Comparison of ENCODE assay signal across 9 cellular contexts in the genomic region with DNA sequence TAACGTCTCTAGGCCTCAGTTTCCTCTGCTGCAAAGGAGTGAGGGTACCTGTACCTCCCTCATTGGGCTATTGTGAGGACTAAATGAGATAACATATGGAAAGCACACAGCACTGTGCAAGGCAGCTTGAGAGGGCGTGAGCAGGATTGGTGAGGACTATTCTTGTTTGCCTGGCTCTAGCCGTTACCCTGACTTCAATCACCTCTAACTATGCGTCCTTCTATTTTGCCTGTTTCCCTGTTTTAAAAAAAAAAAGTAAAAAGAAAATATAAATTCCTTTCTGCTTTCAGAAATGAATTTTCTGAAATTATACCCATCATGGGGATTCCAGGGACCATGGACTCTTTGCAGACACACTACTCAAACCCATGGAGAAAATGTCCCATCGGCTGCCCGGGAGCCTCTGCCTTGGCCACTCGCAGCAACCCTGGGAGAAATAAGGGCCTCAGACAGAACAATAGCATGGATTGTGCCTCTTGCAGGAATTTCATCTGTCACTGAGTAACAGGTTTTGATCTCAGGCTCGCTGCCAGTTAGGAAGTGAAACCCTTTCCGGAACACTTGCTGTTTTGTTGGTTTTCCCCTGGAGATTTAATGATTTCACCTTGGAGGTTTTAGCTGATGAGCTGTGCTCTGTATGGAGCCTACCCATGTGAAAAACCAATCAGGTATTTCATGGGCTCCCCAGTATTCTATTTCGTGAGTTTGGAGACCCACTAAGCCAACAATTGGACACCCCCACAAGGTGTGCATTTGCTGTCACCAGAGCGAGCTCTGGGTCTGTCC. TPM values are rescaled to one million over a fixed set of nuclear protein-coding genes. Genes with fewer than 3 reads are reported as not detected.
A peak's percentile ranks its signal among the peaks of the same experiment; 100 is the strongest.
DNase-seq lines count a peak whose midpoint lies in the region; ATAC-seq and TF ChIP-seq lines count a peak whose summit lies in the region.
"Had no signal": no experiment of that assay in that cellular context is flagged by ENCODE, and none has a peak within 500 bp of the region (broad histone marks: within the 10 kb centered on the region; RNA-seq: fewer than 3 reads in every experiment).

No MANE protein-coding gene starts in this region.

- peaks cover 18% of the 10 kb centered on the region for H3K4me1 Mint-ChIP-seq in activated CD4-positive, alpha-beta T cell treated with anti-CD3 and anti-CD28 coated beads for 36 hours

- H3K27me3 ChIP-seq in subcutaneous abdominal adipose tissue (ENCODE audit: control insufficient read depth in 5 of 5, insufficient read depth in 4 of 5, low read length in 5 of 5), result peaks cover 0 to 2% (median 0%) of the 10 kb centered on the region in 5 donors

- H3K27me3 Mint-ChIP-seq in activated CD4-positive, alpha-beta T cell treated with anti-CD3 and anti-CD28 coated beads for 36 hours, result peaks cover 12% of the 10 kb centered on the region

- TF ChIP-seq CTCF in RWPE1 (conservative IDR thresholded peaks at IDR 0.05; ENCODE audit: low read depth), result no peak

- CTCF ChIA-PET in RWPE1 (lab: Yijun Ruan, JAX), result interaction anchor here (0.7 kb wide), 1 partner anchor 105 kb away, joined by 3 read pairs; no protein-coding TSS in a partner anchor
- CTCF ChIA-PET in activated CD4-positive, alpha-beta T cell treated with anti-CD3 and anti-CD28 coated beads for 36 hours (lab: Charles Lee), result interaction anchor here (1.0 to 1.2 kb wide), 2 partner anchors 11 to 30 kb away, joined by 3 read pairs; no protein-coding TSS in a partner anchor

- H3K27ac ChIP-seq in RWPE1 (peak overlapping the region; percentile 50), subcutaneous abdominal adipose tissue (ENCODE audit: low read depth, low read length) (peak overlapping the region; percentile 81)

- H3K4me3 ChIP-seq in subcutaneous abdominal adipose tissue (ENCODE audit: low read depth in 1 of 5, low read length in 5 of 5), result peak overlapping the region in 1 of 5 donors; percentile 2

- H3K27ac Mint-ChIP-seq in activated CD4-positive, alpha-beta T cell treated with anti-CD3 and anti-CD28 coated beads for 36 hours, result no peak overlapping the region

- H3K36me3 Mint-ChIP-seq in activated CD4-positive, alpha-beta T cell treated with anti-CD3 and anti-CD28 coated beads for 36 hours (ENCODE audit: low read depth), result no peaks in the 10 kb centered on the region

- H3K9me3 ChIP-seq in subcutaneous abdominal adipose tissue (ENCODE audit: control insufficient read depth in 5 of 5, low read length in 5 of 5), result no peaks in the 10 kb centered on the region

- POLR2A ChIA-PET in RWPE1 (lab: Yijun Ruan, JAX; ENCODE audit: low non-redundant PET), result no interaction called here
- POLR2A ChIA-PET in activated CD4-positive, alpha-beta T cell treated with anti-CD3 and anti-CD28 coated beads for 36 hours (lab: Charles Lee), result no interaction called here

- no peak overlapping the region for H3K4me3 Mint-ChIP-seq in activated CD4-positive, alpha-beta T cell treated with anti-CD3 and anti-CD28 coated beads for 36 hours

- ATAC-seq in GM21786 (IDR thresholded peaks at IDR 0.05; ENCODE audit: unreplicated experiment) (peak; percentile 8), GM21390 (IDR thresholded peaks at IDR 0.05; ENCODE audit: unreplicated experiment) (no peak)
- ATAC-seq in activated CD4-positive, alpha-beta T cell treated with anti-CD3 and anti-CD28 coated beads for 36 hours, result no peak
- ATAC-seq: stimulated activated naive CD8-positive, alpha-beta T cell treated with anti-CD3 and anti-CD28 coated beads, Interleukin-15, Interleukin-2, amounts not matched to agents 100 U/mL and 50 U/mL, for 24 hours had no signal

- intact Hi-C loops in activated CD4-positive, alpha-beta T cell treated with anti-CD3 and anti-CD28 coated beads for 36 hours (cut with DNase I, micrococcal nuclease), result no loop called here

- DNase-seq in RWPE1 (ENCODE audit: low spot score) (no peak), iris pigment epithelial cell (ENCODE audit: low read depth) (peak; percentile 28), NOMO-1 (lab: John Stamatoyannopoulos, UW; ENCODE audit: unreplicated experiment in 2 of 2) (no peak)
- DNase-seq in activated CD4-positive, alpha-beta T cell treated with anti-CD3 and anti-CD28 coated beads for 36 hours, result no peak
- DNase-seq: effector CD4-positive, alpha-beta T cell had no signal

- H3K9me3 Mint-ChIP-seq in activated CD4-positive, alpha-beta T cell treated with anti-CD3 and anti-CD28 coated beads for 36 hours (ENCODE audit: low read depth), result no peaks in the 10 kb centered on the region

- H3K9ac ChIP-seq in subcutaneous abdominal adipose tissue (ENCODE audit: low read length in 5 of 5), result peak overlapping the region in 1 of 5 donors; percentile 64

- peaks cover 0 to 46% (median 16%) of the 10 kb centered on the region in 5 donors for H3K4me1 ChIP-seq in subcutaneous abdominal adipose tissue (ENCODE audit: control insufficient read depth in 5 of 5, insufficient read depth in 5 of 5, low read length in 5 of 5)

- no peaks in the 10 kb centered on the region for H3K36me3 ChIP-seq in subcutaneous abdominal adipose tissue (ENCODE audit: control insufficient read depth in 5 of 5, insufficient read depth in 5 of 5, low read length in 5 of 5)

RNA-seq across cellular contexts. Expression of gene STEAP1B, which starts 55.6 kb away (rescaled TPM):
- total RNA-seq in activated CD4-positive, alpha-beta T cell treated with anti-CD3 and anti-CD28 coated beads for 36 hours, result under 1 TPM in 1 of 2 experiments, not detected in 1; 0.23 TPM
